8 cellular contexts compared by ENCODE assay signal in the genomic region with DNA sequence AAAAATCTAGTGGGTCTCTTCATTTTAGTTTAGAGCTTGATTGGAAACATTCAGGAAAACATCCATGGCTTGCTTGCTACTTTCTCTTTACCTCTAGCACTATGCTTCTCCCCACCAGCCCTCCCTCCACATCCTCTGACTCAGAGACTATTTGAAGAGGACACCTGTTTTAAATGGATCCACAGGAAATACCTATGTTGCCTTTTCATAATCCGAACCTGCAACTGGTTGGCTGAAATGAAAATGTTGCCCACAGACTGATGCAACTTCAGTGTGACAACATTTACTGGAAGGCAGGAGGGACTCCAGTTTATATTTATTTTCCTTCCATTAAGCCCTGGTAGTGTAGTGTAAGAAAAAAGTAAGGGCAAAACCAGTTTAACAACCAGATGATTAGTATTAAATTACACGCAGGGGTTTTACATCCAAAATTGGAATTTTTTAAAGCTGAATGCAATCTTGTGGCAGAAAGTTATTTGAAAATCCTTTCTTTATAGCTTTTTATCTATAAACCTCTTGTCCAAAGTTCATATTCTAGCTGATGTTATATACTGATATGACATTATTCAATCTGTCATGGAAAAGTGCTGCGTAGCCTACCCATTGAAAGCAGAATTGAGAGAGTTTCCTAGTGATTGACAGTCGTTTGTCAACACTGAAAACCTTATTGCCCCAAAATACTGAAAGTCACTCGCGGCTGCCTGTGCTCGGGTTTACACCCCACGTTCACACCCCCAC. TPM values are rescaled to one million over a fixed set of nuclear protein-coding genes. Genes with fewer than 3 reads are reported as not detected.
DNase-seq lines count a peak whose midpoint lies in the region; ATAC-seq lines count a peak whose summit lies in the region.

No MANE protein-coding gene starts in this region.

- H3K36me3 ChIP-seq in mesenchymal stem cell (ENCODE audit: control insufficient read depth in 1 of 2, insufficient read depth in 2 of 2, low read depth in 1 of 2, low read length in 2 of 2), result no peaks in the 10 kb centered on the region

- H2AK5ac ChIP-seq in mesenchymal stem cell (ENCODE audit: low read length, severe bottlenecking), result no peak overlapping the region

- H4K8ac ChIP-seq in mesenchymal stem cell (ENCODE audit: low read length), result peak overlapping the region; percentile 96

- H3K4me1 ChIP-seq in mesenchymal stem cell (ENCODE audit: control insufficient read depth, insufficient read depth, low read depth, low read length), result peaks cover 6% of the 10 kb centered on the region

- peak overlapping the region; percentile 97 for H4K91ac ChIP-seq in mesenchymal stem cell (ENCODE audit: low read length)

- H3K4me3 ChIP-seq in mesenchymal stem cell (ENCODE audit: insufficient read depth in 1 of 2, low read depth in 1 of 2, low read length in 2 of 2), result peak overlapping the region; percentile 91 to 94

- H3K9me3 ChIP-seq in mesenchymal stem cell (ENCODE audit: control insufficient read depth, low read length), result no peaks in the 10 kb centered on the region

- peak overlapping the region; percentile 70 to 87 for H2BK12ac ChIP-seq in mesenchymal stem cell (ENCODE audit: low read length in 2 of 2)

- H3K14ac ChIP-seq in mesenchymal stem cell (ENCODE audit: low read length in 2 of 2), result peak overlapping the region; percentile 90 to 93

- peak overlapping the region; percentile 97 for H3K9ac ChIP-seq in mesenchymal stem cell (ENCODE audit: low read length)

- peak overlapping the region; percentile 95 to 97 for H3K18ac ChIP-seq in mesenchymal stem cell (ENCODE audit: low read depth in 1 of 2, low read length in 2 of 2)

- peak overlapping the region; percentile 88 for H2BK120ac ChIP-seq in mesenchymal stem cell (ENCODE audit: low read depth, low read length)

- H3K27ac ChIP-seq in mesenchymal stem cell (ENCODE audit: low read length, poor library complexity, severe bottlenecking) (peak overlapping the region; percentile 56), temporal lobe (ENCODE audit: low read depth, low read length) (peak overlapping the region; percentile 81)

- DNase-seq in EH (ENCODE audit: low read depth) (peak; percentile 80), SW 1271 (lab: John Stamatoyannopoulos, UW) (peak; percentile 28 to 49), dermis microvascular lymphatic vessel endothelial cell (ENCODE audit: low read depth in 2 of 2) (peak; percentile 77 to 90), mesenchymal stem cell (peak; percentile 89), GOT3 (lab: John Stamatoyannopoulos, UW) (no peak)
- DNase-seq in activated CD8-positive, alpha-beta memory T cell treated with anti-CD3 and anti-CD28 coated beads for 24 hours, result no peak

- 3% methylated on average over 7 of the region's 8 CpGs for WGBS in mesenchymal stem cell

- ATAC-seq in HG03442 (IDR thresholded peaks at IDR 0.05; ENCODE audit: unreplicated experiment), result peak; percentile 15

- peak overlapping the region; percentile 68 for H2AFZ ChIP-seq in mesenchymal stem cell (ENCODE audit: low read depth, low read length)

- H3K4me2 ChIP-seq in mesenchymal stem cell (ENCODE audit: low read length, poor library complexity, severe bottlenecking), result peak overlapping the region; percentile 90

- H2BK15ac ChIP-seq in mesenchymal stem cell (ENCODE audit: low read depth, poor library complexity, severe bottlenecking), result peak overlapping the region; percentile 97

- H2BK5ac ChIP-seq in mesenchymal stem cell (ENCODE audit: low read depth, low read length, poor library complexity, severe bottlenecking), result peak overlapping the region; percentile 51

- H3K79me1 ChIP-seq in mesenchymal stem cell (replicated peaks; ENCODE audit: low read length, poor library complexity, severe bottlenecking), result peaks cover 6% of the 10 kb centered on the region

- H3K23ac ChIP-seq in mesenchymal stem cell (ENCODE audit: low read length in 2 of 2), result peak overlapping the region in 1 of 2 experiments; percentile 14

- H3K4ac ChIP-seq in mesenchymal stem cell (ENCODE audit: low read depth in 1 of 2, low read length in 2 of 2), result peak overlapping the region; percentile 71 to 82

- H3K27me3 ChIP-seq in mesenchymal stem cell (ENCODE audit: control insufficient read depth in 1 of 2, insufficient read depth in 1 of 2, low read length in 2 of 2), result no peaks in the 10 kb centered on the region

RNA-seq across cellular contexts. Expression of a gene that starts 0.9 kb away (rescaled TPM):
- total RNA-seq in dermis microvascular lymphatic vessel endothelial cell, result 11.0 and 18.2 TPM in 2 replicates
- 35.6 TPM for polyA plus RNA-seq in mesenchymal stem cell (2013, experiment 1 of 2)
- polyA plus RNA-seq in mesenchymal stem cell (2013, experiment 2 of 2), result 37.8 TPM
- 29.5 TPM for total RNA-seq in temporal lobe

Comparison
In these comparisons a context has a peak if more than half of its experiments do, and no peak if none do; other contexts are left out.
1. DNase-seq: peak in EH (single experiment), SW 1271 (2 of 2), dermis microvascular lymphatic vessel endothelial cell (2 of 2) and mesenchymal stem cell (single experiment); none in GOT3 (single experiment) and activated CD8-positive, alpha-beta memory T cell treated with anti-CD3 and anti-CD28 coated beads for 24 hours (single experiment).